In genomic region chr21:29821230-29821629, GRCh38 we compare ENCODE assay signal across 24 cellular contexts.
"Had no signal": no experiment of that assay in that cellular context is flagged by ENCODE, and none has a peak within 500 bp of the region (broad histone marks: within the 10 kb centered on the region; RNA-seq: fewer than 3 reads in every experiment).

No MANE protein-coding gene starts in this region.

- H3K9me3 Mint-ChIP-seq: dendritic cell treated with granulocyte-macrophage colony-stimulating factor and Interleukin-4, amounts not matched to agents 40 ng/mL and 50 ng/mL, for 4 days; endodermal cell had no signal

- H3K27ac ChIP-seq: colonic mucosa, coronary artery, dorsolateral prefrontal cortex, epithelial cell of prostate, esophagus muscularis mucosa, esophagus squamous epithelium, foreskin keratinocyte, gastrocnemius medialis, gastroesophageal sphincter, heart left ventricle, heart right ventricle had no signal

- H3K27me3 Mint-ChIP-seq: dendritic cell treated with granulocyte-macrophage colony-stimulating factor and Interleukin-4, amounts not matched to agents 40 ng/mL and 50 ng/mL, for 4 days; effector memory CD8-positive, alpha-beta T cell had no signal

- H3K4me3 Mint-ChIP-seq: dendritic cell treated with granulocyte-macrophage colony-stimulating factor and Interleukin-4, amounts not matched to agents 40 ng/mL and 50 ng/mL, for 4 days; effector memory CD8-positive, alpha-beta T cell; endodermal cell had no signal

- DNase-seq: colonic mucosa; cortex of kidney; dermis blood vessel endothelial cell; dorsolateral prefrontal cortex; effector CD4-positive, alpha-beta T cell; effector CD8-positive, alpha-beta T cell; effector memory CD4-positive, alpha-beta T cell; effector memory CD8-positive, alpha-beta T cell; endodermal cell; erythroblast; esophagus squamous epithelium; foreskin fibroblast; foreskin keratinocyte; foreskin melanocyte; gastrocnemius medialis; glutamatergic neuron; head of caudate nucleus; heart left ventricle; heart right ventricle had no signal

- H3K27me3 ChIP-seq: colonic mucosa, esophagus muscularis mucosa, esophagus squamous epithelium, foreskin keratinocyte, gastrocnemius medialis, gastroesophageal sphincter, heart left ventricle had no signal

- H3K9me3 ChIP-seq: colonic mucosa, esophagus muscularis mucosa, esophagus squamous epithelium, gastrocnemius medialis, gastroesophageal sphincter, heart left ventricle, heart right ventricle had no signal

- H3K4me3 ChIP-seq: colonic mucosa, coronary artery, dorsolateral prefrontal cortex, esophagus muscularis mucosa, esophagus squamous epithelium, gastrocnemius medialis, gastroesophageal sphincter, heart left ventricle, heart right ventricle had no signal

- H3K27ac Mint-ChIP-seq: dendritic cell treated with granulocyte-macrophage colony-stimulating factor and Interleukin-4, amounts not matched to agents 40 ng/mL and 50 ng/mL, for 4 days; effector memory CD8-positive, alpha-beta T cell; endodermal cell had no signal

- H3K36me3 ChIP-seq: colonic mucosa, esophagus muscularis mucosa, esophagus squamous epithelium, gastrocnemius medialis, gastroesophageal sphincter, heart left ventricle, heart right ventricle had no signal

- H3K4me1 Mint-ChIP-seq: endodermal cell had no signal
